In the genomic region with DNA sequence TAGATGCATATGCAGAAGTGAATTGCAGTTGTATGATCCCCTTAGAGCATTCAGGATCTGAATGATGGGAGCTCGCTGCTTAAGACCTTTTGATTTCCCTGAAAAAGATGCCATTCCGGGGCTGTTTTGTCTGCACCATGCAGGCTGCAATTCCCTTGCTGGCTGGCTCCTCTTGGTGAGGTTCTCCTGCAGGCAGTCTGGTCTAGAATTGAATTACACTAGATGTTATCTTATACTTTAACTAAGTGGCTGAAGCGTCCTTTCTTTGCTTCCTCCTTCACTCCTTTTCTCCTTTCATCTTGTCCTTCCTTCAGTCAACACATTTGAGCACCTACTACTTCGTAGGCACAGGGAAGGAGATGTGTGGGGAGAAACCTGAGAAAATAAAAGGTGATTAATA, we compare ENCODE assay signal across 21 cellular contexts. TPM values are rescaled to one million over a fixed set of nuclear protein-coding genes. Genes with fewer than 3 reads are reported as not detected.
DNase-seq lines count a peak whose midpoint lies in the region; ATAC-seq and TF ChIP-seq lines count a peak whose summit lies in the region.
"Had no signal": no experiment of that assay in that cellular context is flagged by ENCODE, and none has a peak within 500 bp of the region (broad histone marks: within the 10 kb centered on the region; RNA-seq: fewer than 3 reads in every experiment).

No MANE protein-coding gene starts in this region.

- H3K9me3 ChIP-seq in SK-N-SH (no peaks in the 10 kb centered on the region), spleen (no peaks in the 10 kb centered on the region)
- H3K9me3 ChIP-seq: BLaER1 treated with 17β-estradiol and CSF1 and Interleukin-3, amounts not matched to agents 10 nM and 100 nM had no signal

- H3K9me3 Mint-ChIP-seq in activated naive CD8-positive, alpha-beta T cell treated with anti-CD3 and anti-CD28 coated beads, Interleukin-2, amount 50 U/mL, for 24 hours = no peaks in the 10 kb centered on the region
- H3K9me3 Mint-ChIP-seq: CD4-positive, alpha-beta T cell had no signal

- TF ChIP-seq POLR2A in spleen (IDR thresholded peaks at IDR 0.05) = no peak

- no peaks in the 10 kb centered on the region for H3F3A ChIP-seq in SK-N-SH (replicated peaks; ENCODE audit: insufficient read depth)

- TF ChIP-seq EP300 in SK-N-SH (IDR thresholded peaks at IDR 0.05; ENCODE audit: borderline replicate concordance in 1 of 2, low read depth in 1 of 2, low read length in 1 of 2) = no peak

- H3K4me1 ChIP-seq in SK-N-SH (ENCODE audit: control insufficient read depth in 1 of 2, insufficient read depth in 2 of 2, low read depth in 1 of 2, low read length in 1 of 2) (peaks cover 0 to 13% of the 10 kb centered on the region in 2 experiments; a peak in 1 of 4 replicates), spleen (peaks cover 0 to under 1% (median 0%) of the 10 kb centered on the region in 6 donors)

- H3K4me3 ChIP-seq in SK-N-SH (ENCODE audit: low read depth in 2 of 2, low read length in 1 of 2) (no peak overlapping the region), spleen (no peak overlapping the region)
- H3K4me3 ChIP-seq: BLaER1 treated with 17β-estradiol and CSF1 and Interleukin-3, amounts not matched to agents 10 nM and 100 nM had no signal

- H3K27me3 Mint-ChIP-seq in activated naive CD8-positive, alpha-beta T cell treated with anti-CD3 and anti-CD28 coated beads, Interleukin-2, amount 50 U/mL, for 24 hours = peaks cover 2% of the 10 kb centered on the region

- H3K4me1 Mint-ChIP-seq in activated naive CD8-positive, alpha-beta T cell treated with anti-CD3 and anti-CD28 coated beads, Interleukin-2, amount 50 U/mL, for 24 hours = peaks cover 2% of the 10 kb centered on the region

- WGBS in SK-N-SH (ENCODE audit: low lambda C conversion rate) = 50% methylated on average over 3 of the region's 4 CpGs
- 69 to 92% (median 86%) methylated on average over 4 of the region's 4 CpGs for WGBS in spleen, 5 donors

- H3K9ac ChIP-seq in SK-N-SH = no peak overlapping the region
- H3K9ac ChIP-seq: BLaER1 treated with 17β-estradiol and CSF1 and Interleukin-3, amounts not matched to agents 10 nM and 100 nM had no signal

- H3K27ac Mint-ChIP-seq in activated naive CD8-positive, alpha-beta T cell treated with anti-CD3 and anti-CD28 coated beads, Interleukin-2, amount 50 U/mL, for 24 hours = no peak overlapping the region
- H3K27ac Mint-ChIP-seq: B cell; CD14-positive monocyte; CD4-positive, alpha-beta T cell had no signal

- TF ChIP-seq RAD21 in SK-N-SH (IDR thresholded peaks at IDR 0.05; ENCODE audit: low read length) = no peak

- no peaks in the 10 kb centered on the region for H3K36me3 Mint-ChIP-seq in activated naive CD8-positive, alpha-beta T cell treated with anti-CD3 and anti-CD28 coated beads, Interleukin-2, amount 50 U/mL, for 24 hours (ENCODE audit: low read depth)
- H3K36me3 Mint-ChIP-seq: CD14-positive monocyte had no signal

- H3K79me2 ChIP-seq in SK-N-SH (ENCODE audit: insufficient read depth) = no peaks in the 10 kb centered on the region

- H3K27ac ChIP-seq in SK-N-SH (ENCODE audit: low read depth in 2 of 2, low read length in 1 of 2) (peak overlapping the region in 1 of 2 experiments; percentile 4; a peak in 1 of 4 replicates), spleen (no peak overlapping the region)
- H3K27ac ChIP-seq: 22Rv1; BLaER1 treated with 17β-estradiol and CSF1 and Interleukin-3, amounts not matched to agents 10 nM and 100 nM had no signal

- H3K27me3 ChIP-seq in SK-N-SH (ENCODE audit: insufficient read depth) (no peaks in the 10 kb centered on the region), spleen (replicated peaks in 1 of 7) (no peaks in the 10 kb centered on the region)
- H3K27me3 ChIP-seq: BLaER1 treated with 17β-estradiol and CSF1 and Interleukin-3, amounts not matched to agents 10 nM and 100 nM had no signal

- DNase-seq in SK-N-SH (no peak), mesenteric fat pad (ENCODE audit: low spot score) (peak; percentile 33), spleen (peak; percentile 1), HUDEP-2 (lab: John Stamatoyannopoulos, UW; ENCODE audit: unreplicated experiment in 76 of 76) (no peak)
- no peak for DNase-seq in activated naive CD8-positive, alpha-beta T cell treated with anti-CD3 and anti-CD28 coated beads, Interleukin-2, amount 50 U/mL, for 24 hours
- DNase-seq: Calu3; CD4-positive, alpha-beta T cell; COR-L47; DMS53; DMS79 treated with DMSO at 0.1 percent for 48 hours; GF-D8; GOT3; H7; HCEC 1CT had no signal

- H3K4me3 Mint-ChIP-seq in activated naive CD8-positive, alpha-beta T cell treated with anti-CD3 and anti-CD28 coated beads, Interleukin-2, amount 50 U/mL, for 24 hours = no peak overlapping the region
- H3K4me3 Mint-ChIP-seq: B cell; CD14-positive monocyte; CD4-positive, alpha-beta T cell had no signal

- no peaks in the 10 kb centered on the region for H4K20me1 ChIP-seq in SK-N-SH (ENCODE audit: insufficient read depth)
- H4K20me1 ChIP-seq: BLaER1 treated with 17β-estradiol and CSF1 and Interleukin-3, amounts not matched to agents 10 nM and 100 nM had no signal

- intact Hi-C loops in spleen (cut with DNase I; ENCODE audit: low total_unique reads) = no loop called here

- POLR2A ChIA-PET in SK-N-SH (lab: Yijun Ruan, JAX) = no interaction called here

- no peaks in the 10 kb centered on the region for H3K9me2 ChIP-seq in SK-N-SH

- no peak overlapping the region for H3K4me2 ChIP-seq in SK-N-SH
- H3K4me2 ChIP-seq: BLaER1 treated with 17β-estradiol and CSF1 and Interleukin-3, amounts not matched to agents 10 nM and 100 nM had no signal

- TF ChIP-seq CTCF in SK-N-SH (IDR thresholded peaks at IDR 0.05) (no peak), spleen (IDR thresholded peaks at IDR 0.05 in 8 of 11, conservative IDR thresholded peaks at IDR 0.05 in 3 of 11) (no peak)

- CTCF ChIA-PET in SK-N-SH (lab: Yijun Ruan, JAX) = interaction anchor here (0.9 to 2.4 kb wide), 3 partner anchors 11 to 14 kb away, joined by 4 to 14 read pairs (median 9); no protein-coding TSS in a partner anchor

- ATAC-seq in SK-N-SH treated with all-trans-retinoic acid at 6 μM for 48 hours = peak; percentile 38; the same call in 1 of the 3 replicates
- no peak for ATAC-seq in GM21423 (IDR thresholded peaks at IDR 0.05; ENCODE audit: unreplicated experiment)
- no peak for ATAC-seq in activated naive CD8-positive, alpha-beta T cell treated with anti-CD3 and anti-CD28 coated beads, Interleukin-2, amount 50 U/mL, for 24 hours

- H3K36me3 ChIP-seq in SK-N-SH (replicated peaks in 1 of 2; ENCODE audit: control insufficient read depth in 1 of 2, insufficient read depth in 2 of 2, low read length in 1 of 2) (no peaks in the 10 kb centered on the region), spleen (no peaks in the 10 kb centered on the region)
- H3K36me3 ChIP-seq: BLaER1 treated with 17β-estradiol and CSF1 and Interleukin-3, amounts not matched to agents 10 nM and 100 nM had no signal

- H2AFZ ChIP-seq in SK-N-SH (ENCODE audit: low read depth) = no peak overlapping the region

TF ChIP-seq in SK-N-SH treated with all-trans-retinoic acid at 6 μM for 48 hours, 23 proteins besides CTCF, POLR2A, EP300 and RAD21:
- no peak for TF ChIP-seq ESRRG (CRISPR knock-in tag; IDR thresholded peaks at IDR 0.05)
- TF ChIP-seq TCF4 (CRISPR knock-in tag; IDR thresholded peaks at IDR 0.05; ENCODE audit: borderline replicate concordance) = no peak
- TF ChIP-seq, protein P1, sequence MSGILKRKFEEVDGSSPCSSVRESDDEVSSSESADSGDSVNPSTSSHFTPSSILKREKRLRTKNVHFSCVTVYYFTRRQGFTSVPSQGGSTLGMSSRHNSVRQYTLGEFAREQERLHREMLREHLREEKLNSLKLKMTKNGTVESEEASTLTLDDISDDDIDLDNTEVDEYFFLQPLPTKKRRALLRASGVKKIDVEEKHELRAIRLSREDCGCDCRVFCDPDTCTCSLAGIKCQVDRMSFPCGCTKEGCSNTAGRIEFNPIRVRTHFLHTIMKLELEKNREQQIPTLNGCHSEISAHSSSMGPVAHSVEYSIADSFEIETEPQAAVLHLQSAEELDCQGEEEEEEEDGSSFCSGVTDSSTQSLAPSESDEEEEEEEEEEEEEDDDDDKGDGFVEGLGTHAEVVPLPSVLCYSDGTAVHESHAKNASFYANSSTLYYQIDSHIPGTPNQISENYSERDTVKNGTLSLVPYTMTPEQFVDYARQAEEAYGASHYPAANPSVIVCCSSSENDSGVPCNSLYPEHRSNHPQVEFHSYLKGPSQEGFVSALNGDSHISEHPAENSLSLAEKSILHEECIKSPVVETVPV (CRISPR knock-in tag; IDR thresholded peaks at IDR 0.05) = no peak
- no peak for TF ChIP-seq ZFP3 (CRISPR knock-in tag; IDR thresholded peaks at IDR 0.05)
- TF ChIP-seq OSR1 (CRISPR knock-in tag; IDR thresholded peaks at IDR 0.05) = no peak

TF ChIP-seq in SK-N-SH, 30 proteins besides CTCF, POLR2A, EP300 and RAD21 (continues in another document):
- no peak for TF ChIP-seq NRF1 (IDR thresholded peaks at IDR 0.05; ENCODE audit: low read depth, low read length)
- TF ChIP-seq GATA2 (CRISPR knock-in tag; IDR thresholded peaks at IDR 0.05) = no peak
- TF ChIP-seq, protein P2, sequence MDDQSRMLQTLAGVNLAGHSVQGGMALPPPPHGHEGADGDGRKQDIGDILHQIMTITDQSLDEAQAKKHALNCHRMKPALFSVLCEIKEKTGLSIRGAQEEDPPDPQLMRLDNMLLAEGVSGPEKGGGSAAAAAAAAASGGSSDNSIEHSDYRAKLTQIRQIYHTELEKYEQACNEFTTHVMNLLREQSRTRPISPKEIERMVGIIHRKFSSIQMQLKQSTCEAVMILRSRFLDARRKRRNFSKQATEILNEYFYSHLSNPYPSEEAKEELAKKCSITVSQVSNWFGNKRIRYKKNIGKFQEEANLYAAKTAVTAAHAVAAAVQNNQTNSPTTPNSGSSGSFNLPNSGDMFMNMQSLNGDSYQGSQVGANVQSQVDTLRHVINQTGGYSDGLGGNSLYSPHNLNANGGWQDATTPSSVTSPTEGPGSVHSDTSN (IDR thresholded peaks at IDR 0.05) = no peak
- no peak for TF ChIP-seq FOXM1 (IDR thresholded peaks at IDR 0.05; ENCODE audit: low read depth)
- TF ChIP-seq RCOR1 (IDR thresholded peaks at IDR 0.05; ENCODE audit: low read length) = no peak
- no peak for TF ChIP-seq FOSL2 (IDR thresholded peaks at IDR 0.05; ENCODE audit: borderline replicate concordance, low read depth)
- TF ChIP-seq SMC3 (IDR thresholded peaks at IDR 0.05; ENCODE audit: low read depth, low read length) = no peak

RNA-seq across cellular contexts. Expression of a gene that starts 18.6 kb away (rescaled TPM):
- polyA plus RNA-seq in SK-N-SH (2012; rRNA removed) = 0.07 TPM in 1 of 2 replicates, not detected in the other
- 0.05 and 0.13 TPM in 2 replicates for polyA plus RNA-seq in SK-N-SH (2012; cell fraction: cytosol; rRNA removed)
- not detected in 2 replicates for polyA plus RNA-seq in SK-N-SH (2012; cell fraction: nucleus; rRNA removed)
- total RNA-seq in mesenteric fat pad = 65.5 TPM
- total RNA-seq in spleen = 10 to 100 TPM in 6 of 7 donors, 1 to 10 TPM in 1; 9.1 to 26.2 (median 15.0) TPM
- polyA plus RNA-seq in spleen = 10 to 100 TPM in 1 of 3 donors, 1 to 10 TPM in 2; 4.1 to 15.9 (median 4.1) TPM
- polyA plus RNA-seq: AG04450 had no signal

Comparison
In these comparisons a context has a peak if more than half of its experiments do, and no peak if none do; other contexts are left out.
1. DNase-seq: peak in mesenteric fat pad (single experiment) and spleen (single experiment); none in SK-N-SH (single experiment), HUDEP-2 (0 of 76) and activated naive CD8-positive, alpha-beta T cell treated with anti-CD3 and anti-CD28 coated beads, Interleukin-2, amount 50 U/mL, for 24 hours (single experiment).